Comparison of ENCODE assay signal across 1 cellular context in genomic region chr5:446864-447263, GRCh38.
TF ChIP-seq lines count a peak whose summit lies in the region.

No MANE protein-coding gene starts in this region.

TF ChIP-seq in HepG2, 621 proteins besides CTCF, POLR2A, EP300 and RAD21 (continued from another document):
- TF ChIP-seq HMGXB3 (CRISPR knock-in tag; IDR thresholded peaks at IDR 0.05; ENCODE audit: borderline replicate concordance), result no peak
- peak; percentile 29; the same call in 1 of the 2 replicates for TF ChIP-seq SMC3 (IDR thresholded peaks at IDR 0.05; ENCODE audit: low read length)
- TF ChIP-seq NFATC3 (CRISPR knock-in tag; IDR thresholded peaks at IDR 0.05), result no peak
- no peak for TF ChIP-seq ZNF557 (CRISPR knock-in tag; IDR thresholded peaks at IDR 0.05)
- TF ChIP-seq STAG1 (CRISPR knock-in tag; IDR thresholded peaks at IDR 0.05), result peak; percentile 52
- 0 out of 4 replicates have a peak, but pooled peaks of 1 of the 2 experiments have one; percentile 25 for TF ChIP-seq HMGXB4 (CRISPR knock-in tag; IDR thresholded peaks at IDR 0.05; ENCODE audit: borderline replicate concordance in 1 of 2, low read depth in 1 of 2)
- no peak for TF ChIP-seq HOXA5 (CRISPR knock-in tag; IDR thresholded peaks at IDR 0.05)
- no peak for TF ChIP-seq CREM (IDR thresholded peaks at IDR 0.05)
- TF ChIP-seq CREM (CRISPR knock-in tag; IDR thresholded peaks at IDR 0.05), result no peak
- no peak for TF ChIP-seq MNT (IDR thresholded peaks at IDR 0.05)
